1 cellular context compared by ENCODE assay signal in genomic region chr2:228700638-228701037, GRCh38.
TF ChIP-seq lines count a peak whose summit lies in the region.

No MANE protein-coding gene starts in this region.

TF ChIP-seq in GM23338, 12 proteins besides CTCF, POLR2A, EP300 and RAD21 (continued from another document):
- no peak for TF ChIP-seq ZNF462 (CRISPR knock-in tag; IDR thresholded peaks at IDR 0.05)
- no peak for TF ChIP-seq ETS1 (IDR thresholded peaks at IDR 0.05)
- TF ChIP-seq STAT1 (IDR thresholded peaks at IDR 0.05; ENCODE audit: unreplicated experiment) = no peak
- no peak for TF ChIP-seq NANOG (IDR thresholded peaks at IDR 0.05; ENCODE audit: borderline replicate concordance)
- no peak for TF ChIP-seq JUNB (IDR thresholded peaks at IDR 0.05; ENCODE audit: unreplicated experiment)
